Comparison of ENCODE assay signal across 8 cellular contexts in the genomic region with DNA sequence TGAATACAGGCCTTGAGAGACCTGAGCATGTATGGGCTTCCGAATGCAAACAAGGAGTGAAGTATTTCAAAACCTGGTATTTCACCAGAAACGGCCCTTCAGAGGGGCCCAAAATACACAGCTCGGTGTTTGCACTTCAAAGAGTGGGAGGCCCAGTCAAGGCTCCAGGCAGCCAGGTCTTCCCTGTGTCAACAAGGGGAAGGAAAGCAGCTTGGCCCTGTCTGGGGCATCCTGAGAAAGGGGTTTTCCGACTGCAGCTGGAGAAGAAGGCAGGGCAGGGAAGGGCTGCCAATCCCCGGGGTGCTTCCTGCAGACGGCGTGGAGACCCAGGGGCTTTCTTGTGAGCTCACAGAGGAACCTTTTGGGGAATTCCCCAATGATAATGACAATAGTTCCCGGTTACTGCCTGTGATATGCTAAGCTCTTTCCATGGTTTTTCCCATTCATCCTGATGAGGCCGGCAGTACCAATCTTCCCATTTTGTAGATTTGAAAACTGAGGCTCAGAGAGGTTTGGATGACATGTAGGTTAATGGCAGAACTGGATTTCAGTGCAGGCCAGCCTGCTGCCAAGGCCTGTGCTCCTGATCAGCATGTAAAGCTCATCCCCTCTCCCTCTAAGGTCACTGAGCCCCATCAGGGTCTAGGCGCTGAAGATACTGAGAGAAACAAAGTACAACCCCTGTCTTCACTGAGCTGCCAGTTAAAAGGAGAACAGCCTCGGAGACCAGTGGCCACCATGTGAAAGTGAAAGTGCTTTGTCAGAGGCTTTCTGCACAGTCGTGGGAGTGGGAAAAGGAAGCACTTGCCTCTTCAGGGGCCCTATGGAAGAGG. TPM values are rescaled to one million over a fixed set of nuclear protein-coding genes. Genes with fewer than 3 reads are reported as not detected.
DNase-seq lines count a peak whose midpoint lies in the region; ATAC-seq and TF ChIP-seq lines count a peak whose summit lies in the region.

No MANE protein-coding gene starts in this region.

- H3K36me3 Mint-ChIP-seq in natural killer cell, result no peaks in the 10 kb centered on the region

- peak overlapping the region; percentile 78 for H3K4me3 Mint-ChIP-seq in natural killer cell

- peak overlapping the region; percentile 54 to 66 for H3K27ac Mint-ChIP-seq in natural killer cell

- DNase-seq in activated CD8-positive, alpha-beta memory T cell treated with anti-CD3 and anti-CD28 coated beads for 24 hours, result peak; percentile 64
- DNase-seq in activated CD8-positive, alpha-beta memory T cell treated with anti-CD3 and anti-CD28 coated beads, Interleukin-2, amount 50 U/mL, for 48 hours, result no peak
- peak; percentile 67 for DNase-seq in RPMI8226
- DNase-seq in coronary artery (ENCODE audit: low spot score), result no peak
- DNase-seq in natural killer cell, result no peak
- no peak for DNase-seq in NCI-H446 (lab: John Stamatoyannopoulos, UW)
- DNase-seq in epidermal melanocyte (ENCODE audit: insufficient read length, low spot score), result no peak
- DNase-seq in NCI-H82 (lab: John Stamatoyannopoulos, UW), result no peak

- H3K9me3 Mint-ChIP-seq in natural killer cell, result no peaks in the 10 kb centered on the region

- peak; percentile 55 to 66 (median 64) for ATAC-seq in natural killer cell

- TF ChIP-seq CTCF in coronary artery (IDR thresholded peaks at IDR 0.05) (no peak), natural killer cell (IDR thresholded peaks at IDR 0.05) (no peak)

- H3K27me3 Mint-ChIP-seq in natural killer cell (ENCODE audit: low read depth in 2 of 2), result peaks cover 52 to 78% of the 10 kb centered on the region in 2 donors

- peak overlapping the region; percentile 56 for H3K4me3 ChIP-seq in coronary artery

- peaks cover 21 to 31% of the 10 kb centered on the region in 2 donors for H3K4me1 Mint-ChIP-seq in natural killer cell

- intact Hi-C loops in natural killer cell (cut with micrococcal nuclease), result loop anchor here (5.0 to 10.0 kb wide), 2 partner anchors 43 to 344 kb away; a partner anchor contains a TSS

- no peak overlapping the region for H3K27ac ChIP-seq in coronary artery

RNA-seq across cellular contexts. Expression of a gene that starts 43.0 kb away (rescaled TPM):
- 10 to 100 TPM; 32.1 to 94.9 (median 36.7) TPM for total RNA-seq in natural killer cell

Comparison
In these comparisons a context has a peak if more than half of its experiments do, and no peak if none do; other contexts are left out.
1. DNase-seq: peak in activated CD8-positive, alpha-beta memory T cell treated with anti-CD3 and anti-CD28 coated beads for 24 hours (single experiment) and RPMI8226 (single experiment); none in activated CD8-positive, alpha-beta memory T cell treated with anti-CD3 and anti-CD28 coated beads, Interleukin-2, amount 50 U/mL, for 48 hours (single experiment), coronary artery (single experiment), natural killer cell (single experiment), NCI-H446 (0 of 2), epidermal melanocyte (single experiment) and NCI-H82 (single experiment).